20 cellular contexts compared by ENCODE assay signal in the genomic region with DNA sequence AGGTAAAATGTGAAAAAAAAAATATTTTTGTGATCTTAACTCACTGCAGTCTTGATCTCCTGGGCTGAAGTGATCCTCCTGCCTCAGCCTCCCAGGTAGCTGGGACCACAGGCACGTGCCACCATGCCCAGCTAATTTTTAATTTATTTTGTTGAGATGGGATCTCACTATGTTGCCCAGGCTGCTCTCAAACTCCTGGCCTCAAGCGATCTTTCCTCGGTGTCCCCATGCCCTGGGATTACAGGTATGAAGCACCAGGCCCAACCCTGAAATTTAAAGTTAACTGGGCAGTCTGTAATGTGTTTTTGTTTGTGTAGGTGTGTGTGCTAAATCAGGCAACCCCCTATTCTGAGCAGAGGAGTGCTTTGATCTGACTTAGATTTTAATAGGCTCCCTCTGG.
"Had no signal": no experiment of that assay in that cellular context is flagged by ENCODE, and none has a peak within 500 bp of the region (broad histone marks: within the 10 kb centered on the region; RNA-seq: fewer than 3 reads in every experiment).

No MANE protein-coding gene starts in this region.

- H3K4me3 ChIP-seq: left lung, mucosa of descending colon, ovary, sigmoid colon, spleen, suprapubic skin had no signal

- H3K4me3 Mint-ChIP-seq: activated naive CD8-positive, alpha-beta T cell treated with anti-CD3 and anti-CD28 coated beads for 36 hours; activated T-helper 1 cell treated with anti-CD3 and anti-CD28 coated beads, Interleukin-12 subunit alpha, Interleukin-12 subunit beta, Interleukin-2, Interleukin-4 antibody, amounts not matched to agents 30 ng/mL and 10 ng/mL and 1 ng/mL, durations not matched to agents 14 hours and 24 hours and 36 hours; central memory CD8-positive, alpha-beta T cell; memory B cell; naive thymus-derived CD4-positive, alpha-beta T cell; stimulated activated naive CD8-positive, alpha-beta T cell treated with anti-CD3 and anti-CD28 coated beads, Interleukin-15, Interleukin-2, amounts not matched to agents 100 ng/mL and 50 ng/mL, for 24 hours; T-helper 2 cell treated with Interferon-gamma antibody and Interleukin-4, amounts not matched to agents 5 μg/mL and 100 μg/mL, for 36 hours; type B pancreatic cell had no signal

- ATAC-seq: left lung; mucosa of descending colon; naive thymus-derived CD4-positive, alpha-beta T cell had no signal

- H3K9me3 Mint-ChIP-seq: activated naive CD8-positive, alpha-beta T cell treated with anti-CD3 and anti-CD28 coated beads for 36 hours; activated T-helper 1 cell treated with anti-CD3 and anti-CD28 coated beads, Interleukin-12 subunit alpha, Interleukin-12 subunit beta, Interleukin-2, Interleukin-4 antibody, amounts not matched to agents 30 ng/mL and 10 ng/mL and 1 ng/mL, durations not matched to agents 14 hours and 24 hours and 36 hours; central memory CD8-positive, alpha-beta T cell; memory B cell; naive thymus-derived CD4-positive, alpha-beta T cell; stimulated activated naive CD8-positive, alpha-beta T cell treated with anti-CD3 and anti-CD28 coated beads, Interleukin-15, Interleukin-2, amounts not matched to agents 100 ng/mL and 50 ng/mL, for 24 hours; T-helper 2 cell treated with Interferon-gamma antibody and Interleukin-4, amounts not matched to agents 5 μg/mL and 100 μg/mL, for 36 hours had no signal

- H3K36me3 Mint-ChIP-seq: activated naive CD8-positive, alpha-beta T cell treated with anti-CD3 and anti-CD28 coated beads for 36 hours; memory B cell; type B pancreatic cell had no signal

- DNase-seq: activated CD4-positive, alpha-beta T cell treated with anti-CD3 and anti-CD28 coated beads, Interleukin-2, amount 50 U/mL, for 1 hour; activated naive CD8-positive, alpha-beta T cell treated with anti-CD3 and anti-CD28 coated beads for 36 hours; brain microvascular endothelial cell; effector memory CD4-positive, alpha-beta T cell; foreskin fibroblast; hippocampal formation; kidney; left lung; mucosa of descending colon; naive thymus-derived CD4-positive, alpha-beta T cell; ovary; sigmoid colon; spleen had no signal

- H3K27ac Mint-ChIP-seq: activated naive CD8-positive, alpha-beta T cell treated with anti-CD3 and anti-CD28 coated beads for 36 hours; activated T-helper 1 cell treated with anti-CD3 and anti-CD28 coated beads, Interleukin-12 subunit alpha, Interleukin-12 subunit beta, Interleukin-2, Interleukin-4 antibody, amounts not matched to agents 30 ng/mL and 10 ng/mL and 1 ng/mL, durations not matched to agents 14 hours and 24 hours and 36 hours; memory B cell; naive thymus-derived CD4-positive, alpha-beta T cell; stimulated activated naive CD8-positive, alpha-beta T cell treated with anti-CD3 and anti-CD28 coated beads, Interleukin-15, Interleukin-2, amounts not matched to agents 100 ng/mL and 50 ng/mL, for 24 hours; T-helper 2 cell treated with Interferon-gamma antibody and Interleukin-4, amounts not matched to agents 5 μg/mL and 100 μg/mL, for 36 hours; type B pancreatic cell had no signal
